ENCODE assay signal across 34 cellular contexts in the genomic region with DNA sequence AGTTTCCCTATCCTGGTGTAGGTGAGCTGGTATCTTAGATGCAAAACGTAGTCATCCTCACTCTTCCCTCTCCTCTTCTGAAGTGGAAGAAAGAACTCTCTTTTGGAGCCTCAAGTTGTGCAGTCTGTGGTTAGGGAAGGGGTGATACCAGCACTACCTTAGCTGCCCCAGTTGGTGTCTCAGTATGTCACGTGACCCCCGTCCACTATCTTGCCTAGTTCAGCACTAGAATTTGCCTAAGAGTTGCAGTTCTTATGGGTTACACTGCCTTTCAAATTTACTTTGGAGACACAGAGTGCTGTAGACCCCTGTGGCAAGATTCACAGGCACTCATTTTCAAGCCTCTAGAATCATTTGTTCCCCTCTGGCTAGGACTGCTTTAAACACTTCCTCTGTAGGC.
DNase-seq lines count a peak whose midpoint lies in the region; ATAC-seq, FAIRE-seq and TF ChIP-seq lines count a peak whose summit lies in the region.
"Had no signal": no experiment of that assay in that cellular context is flagged by ENCODE, and none has a peak within 500 bp of the region (broad histone marks: within the 10 kb centered on the region; RNA-seq: fewer than 3 reads in every experiment).

No MANE protein-coding gene starts in this region.

- POLR2A ChIA-PET in HepG2 (lab: Yijun Ruan, JAX), result no interaction called here
- POLR2A ChIA-PET in A549 (lab: Yijun Ruan, JAX), result no interaction called here
- POLR2A ChIA-PET in K562 (lab: Yijun Ruan, JAX), result no interaction called here

- intact Hi-C loops in HepG2 (cut with micrococcal nuclease; ENCODE audit: unreplicated experiment), result no loop called here
- intact Hi-C loops in right lobe of liver (cut with DNase I), result no loop called here
- intact Hi-C loops in K562 (cut with micrococcal nuclease), result no loop called here

- H4K20me1 ChIP-seq in HepG2 (ENCODE audit: insufficient read depth, low read length), result no peaks in the 10 kb centered on the region
- H4K20me1 ChIP-seq in K562 (replicated peaks; ENCODE audit: control insufficient read depth, insufficient read depth, low read length), result no peaks in the 10 kb centered on the region
- H4K20me1 ChIP-seq in osteoblast (ENCODE audit: insufficient read depth, low read length), result no peaks in the 10 kb centered on the region
- H4K20me1 ChIP-seq: BLaER1; BLaER1 treated with 17β-estradiol and CSF1 and Interleukin-3, amounts not matched to agents 10 nM and 100 nM had no signal

- WGBS in HepG2 (ENCODE audit: low lambda C conversion rate), result 14% methylated on average over 1 of the region's 3 CpGs
- WGBS in right lobe of liver (ENCODE audit: insufficient coverage, low coverage, low lambda C conversion rate, missing lambda C conversion rate), result 13% methylated on average over 1 of the region's 3 CpGs
- WGBS in A549 (ENCODE audit: missing lambda C conversion rate), result 0% methylated on average over 3 of the region's 3 CpGs
- WGBS in K562 (ENCODE audit: insufficient coverage, low coverage, missing lambda C conversion rate), result 0% methylated on average over 2 of the region's 3 CpGs

- H3K4me2 ChIP-seq in HepG2 (ENCODE audit: low read depth, low read length), result no peak overlapping the region
- H3K4me2 ChIP-seq in A549, result no peak overlapping the region
- H3K4me2 ChIP-seq in K562 (ENCODE audit: insufficient read depth, low read length), result no peak overlapping the region
- no peak overlapping the region for H3K4me2 ChIP-seq in osteoblast (ENCODE audit: insufficient read depth, low read length)
- H3K4me2 ChIP-seq: BLaER1; BLaER1 treated with 17β-estradiol and CSF1 and Interleukin-3, amounts not matched to agents 10 nM and 100 nM had no signal

- DNase-seq in HepG2 (ENCODE audit: low spot score) (no peak), right lobe of liver (no peak), A549 (ENCODE audit: low read depth in 1 of 2, low spot score in 1 of 2) (no peak), K562 (ENCODE audit: extremely low read depth in 1 of 4, low spot score in 3 of 4) (no peak), NCI-H1436 (lab: John Stamatoyannopoulos, UW) (no peak), dedifferentiated amniotic fluid mesenchymal stem cell (ENCODE audit: extremely low spot score) (no peak), osteoblast (ENCODE audit: insufficient read length, low spot score, missing footprints) (no peak)
- DNase-seq: 8988T; ACHN; AML-193; BE2C; C1 segment of cervical spinal cord; Caco-2; Calu3; CD4-positive, alpha-beta memory T cell; CD4-positive, alpha-beta T cell; CD4-positive, CD25-positive, alpha-beta regulatory T cell; CD8-positive, alpha-beta memory T cell; CD8-positive, alpha-beta T cell; COR-L47; DMS 273 treated with DMSO at 0.1 percent for 48 hours; DMS153; DMS53; DMS79; DMS79 treated with DMSO at 0.1 percent for 48 hours; DND-41; EL had no signal

- ATAC-seq in HepG2, result no peak
- no peak for ATAC-seq in right lobe of liver
- no peak for ATAC-seq in A549
- no peak for ATAC-seq in K562
- ATAC-seq: CD8-positive, alpha-beta T cell had no signal

- TF ChIP-seq POLR2A in HepG2 (IDR thresholded peaks at IDR 0.05; ENCODE audit: insufficient read depth in 1 of 2, low read depth in 2 of 2, low read length in 2 of 2) (no peak), right lobe of liver (IDR thresholded peaks at IDR 0.05) (no peak), A549 (IDR thresholded peaks at IDR 0.05; ENCODE audit: low read length) (no peak), K562 (conservative IDR thresholded peaks at IDR 0.05) (no peak)

- TF ChIP-seq RAD21 in HepG2 (CRISPR knock-in tag; IDR thresholded peaks at IDR 0.05) (no peak), A549 (conservative IDR thresholded peaks at IDR 0.05 in 1 of 2, IDR thresholded peaks at IDR 0.05 in 1 of 2) (no peak), K562 (CRISPR knock-in tag; conservative IDR thresholded peaks at IDR 0.05 in 1 of 2, IDR thresholded peaks at IDR 0.05 in 1 of 2) (no peak)

- H3K4me3 ChIP-seq in HepG2 (replicated peaks in 1 of 3; ENCODE audit: insufficient read depth in 1 of 3, low read depth in 2 of 3, low read length in 3 of 3), result no peak overlapping the region
- H3K4me3 ChIP-seq in right lobe of liver, result no peak overlapping the region
- H3K4me3 ChIP-seq in A549, result no peak overlapping the region
- no peak overlapping the region for H3K4me3 ChIP-seq in K562
- no peak overlapping the region for H3K4me3 ChIP-seq in osteoblast (ENCODE audit: insufficient read depth, low read length)
- H3K4me3 ChIP-seq: BLaER1; BLaER1 treated with 17β-estradiol and CSF1 and Interleukin-3, amounts not matched to agents 10 nM and 100 nM had no signal

- H2AFZ ChIP-seq in HepG2 (ENCODE audit: low read length), result no peak overlapping the region
- no peak overlapping the region for H2AFZ ChIP-seq in K562 (ENCODE audit: low read depth, low read length)
- H2AFZ ChIP-seq in osteoblast (ENCODE audit: low read length), result no peak overlapping the region

- H3K4me1 ChIP-seq in HepG2 (ENCODE audit: insufficient read depth, low read length) (no peaks in the 10 kb centered on the region), right lobe of liver (no peaks in the 10 kb centered on the region), A549 (no peaks in the 10 kb centered on the region), K562 (replicated peaks in 1 of 2; ENCODE audit: control insufficient read depth in 2 of 2, insufficient read depth in 2 of 2, low read length in 2 of 2) (no peaks in the 10 kb centered on the region), osteoblast (ENCODE audit: insufficient read depth, low read length) (no peaks in the 10 kb centered on the region)
- H3K4me1 ChIP-seq: BE2C; BLaER1; BLaER1 treated with 17β-estradiol and CSF1 and Interleukin-3, amounts not matched to agents 10 nM and 100 nM; Caco-2 had no signal

- no peaks in the 10 kb centered on the region for H3K79me2 ChIP-seq in HepG2 (ENCODE audit: insufficient read depth, low read length)
- no peaks in the 10 kb centered on the region for H3K79me2 ChIP-seq in K562 (ENCODE audit: control insufficient read depth, insufficient read depth, low read length)
- H3K79me2 ChIP-seq in osteoblast (ENCODE audit: insufficient read depth, low read length), result no peaks in the 10 kb centered on the region

- CTCF ChIA-PET in HepG2 (lab: Yijun Ruan, JAX; ENCODE audit: low intra/inter-chr PET ratio, low total read pairs) (no interaction called here), A549 (lab: Yijun Ruan, JAX) (no interaction called here), K562 (lab: Yijun Ruan, JAX; ENCODE audit: low intra/inter-chr PET ratio) (no interaction called here)

- no peak for TF ChIP-seq CTCF in HepG2 (CRISPR knock-in tag; IDR thresholded peaks at IDR 0.05)
- no peak for TF ChIP-seq CTCF in right lobe of liver (IDR thresholded peaks at IDR 0.05)
- TF ChIP-seq CTCF in A549 (IDR thresholded peaks at IDR 0.05), result no peak
- no peak for TF ChIP-seq CTCF in VCaP (conservative IDR thresholded peaks at IDR 0.05)
- no peak for TF ChIP-seq CTCF in K562 (IDR thresholded peaks at IDR 0.05 in 2 of 3, conservative IDR thresholded peaks at IDR 0.05 in 1 of 3; ENCODE audit: insufficient read depth in 2 of 3, low read depth in 1 of 3, low read length in 3 of 3)
- no peak for TF ChIP-seq CTCF in osteoblast (IDR thresholded peaks at IDR 0.05; ENCODE audit: extremely low read depth, low read depth, low read length)

- no peak overlapping the region for H3K27ac ChIP-seq in HepG2 (ENCODE audit: extremely low read length, insufficient read depth, low read length)
- no peak overlapping the region for H3K27ac ChIP-seq in right lobe of liver
- H3K27ac ChIP-seq in A549, result no peak overlapping the region
- peak overlapping the region; percentile 9 for H3K27ac ChIP-seq in VCaP
- no peak overlapping the region for H3K27ac ChIP-seq in K562 (ENCODE audit: extremely low read depth, low read depth, low read length)
- H3K27ac ChIP-seq in osteoblast (ENCODE audit: low read depth, low read length), result no peak overlapping the region
- H3K27ac ChIP-seq: 22Rv1; BLaER1; BLaER1 treated with 17β-estradiol and CSF1 and Interleukin-3, amounts not matched to agents 10 nM and 100 nM; C4-2B had no signal

- H3K9me3 ChIP-seq in HepG2 (ENCODE audit: low read length), result peaks cover 29% of the 10 kb centered on the region
- H3K9me3 ChIP-seq in right lobe of liver, result no peaks in the 10 kb centered on the region
- H3K9me3 ChIP-seq in A549, result no peaks in the 10 kb centered on the region
- H3K9me3 ChIP-seq in K562 (replicated peaks; ENCODE audit: control insufficient read depth, insufficient read depth, low read depth, low read length), result no peaks in the 10 kb centered on the region
- H3K9me3 ChIP-seq in osteoblast (ENCODE audit: low read depth, low read length), result no peaks in the 10 kb centered on the region
- H3K9me3 ChIP-seq: BE2C, Caco-2 had no signal

- in situ Hi-C loops in HepG2 (cut with HindIII; ENCODE audit: extremely low pct_ligation_motif_present, low pct_unique_long_range_greater_than_20kb), result no loop called here
- in situ Hi-C loops in K562 (cut with MboI), result no loop called here

- H3K36me3 ChIP-seq in HepG2 (replicated peaks in 1 of 2; ENCODE audit: control insufficient read depth in 1 of 2, insufficient read depth in 2 of 2, low read length in 2 of 2) (no peaks in the 10 kb centered on the region), right lobe of liver (no peaks in the 10 kb centered on the region), K562 (ENCODE audit: control insufficient read depth, insufficient read depth, low read length) (no peaks in the 10 kb centered on the region), osteoblast (ENCODE audit: insufficient read depth, low read length) (no peaks in the 10 kb centered on the region)
- H3K36me3 ChIP-seq: BE2C; BLaER1; BLaER1 treated with 17β-estradiol and CSF1 and Interleukin-3, amounts not matched to agents 10 nM and 100 nM had no signal

- H3K27me3 ChIP-seq in HepG2 (ENCODE audit: control insufficient read depth in 1 of 2, insufficient read depth in 2 of 2, low read length in 2 of 2) (no peaks in the 10 kb centered on the region), right lobe of liver (no peaks in the 10 kb centered on the region), K562 (ENCODE audit: control insufficient read depth in 2 of 2, insufficient read depth in 2 of 2, low read length in 2 of 2) (no peaks in the 10 kb centered on the region), osteoblast (ENCODE audit: insufficient read depth, low read length) (no peaks in the 10 kb centered on the region)
- H3K27me3 ChIP-seq: BE2C had no signal

- H3K9ac ChIP-seq in HepG2 (ENCODE audit: insufficient read depth, low read depth, low read length) (no peak overlapping the region), K562 (ENCODE audit: insufficient read depth in 1 of 2, low read depth in 2 of 2, low read length in 2 of 2) (no peak overlapping the region)
- H3K9ac ChIP-seq: BLaER1; BLaER1 treated with 17β-estradiol and CSF1 and Interleukin-3, amounts not matched to agents 10 nM and 100 nM had no signal

- H3K9me1 ChIP-seq in K562 (ENCODE audit: control insufficient read depth, insufficient read depth, low read length), result no peaks in the 10 kb centered on the region

- TF ChIP-seq EP300 in HepG2 (IDR thresholded peaks at IDR 0.05; ENCODE audit: low read depth in 2 of 2, low read length in 2 of 2), result no peak
- TF ChIP-seq EP300 in HepG2 (CRISPR knock-in tag; IDR thresholded peaks at IDR 0.05; ENCODE audit: borderline replicate concordance), result no peak
- no peak for TF ChIP-seq EP300 in A549 (IDR thresholded peaks at IDR 0.05)
- no peak for TF ChIP-seq EP300 in K562 (IDR thresholded peaks at IDR 0.05; ENCODE audit: low read length)

- FAIRE-seq in HepG2 (lab: Jason Lieb, UNC) (no peak), A549 (lab: Jason Lieb, UNC) (peak; percentile 39), K562 (lab: Jason Lieb, UNC) (no peak)
- FAIRE-seq: A204.1, D721Med had no signal

- BruUV-seq in HepG2 (replicated peaks; lab: Mats Ljungman, UMichigan) (no TSS peak), K562 (replicated peaks; lab: Mats Ljungman, UMichigan) (no TSS peak)

Comparison
In these comparisons a context has a peak if more than half of its experiments do, and no peak if none do; other contexts are left out.
1. Of the 241 proteins assayed by ChIP-seq in both HepG2 and K562: peak only in HepG2: RAD51; only in K562: TFE3; in both: none; in neither: 238; mixed calls (peak in some experiments, not most) for 1.